17 cellular contexts compared by ENCODE assay signal in the genomic region with DNA sequence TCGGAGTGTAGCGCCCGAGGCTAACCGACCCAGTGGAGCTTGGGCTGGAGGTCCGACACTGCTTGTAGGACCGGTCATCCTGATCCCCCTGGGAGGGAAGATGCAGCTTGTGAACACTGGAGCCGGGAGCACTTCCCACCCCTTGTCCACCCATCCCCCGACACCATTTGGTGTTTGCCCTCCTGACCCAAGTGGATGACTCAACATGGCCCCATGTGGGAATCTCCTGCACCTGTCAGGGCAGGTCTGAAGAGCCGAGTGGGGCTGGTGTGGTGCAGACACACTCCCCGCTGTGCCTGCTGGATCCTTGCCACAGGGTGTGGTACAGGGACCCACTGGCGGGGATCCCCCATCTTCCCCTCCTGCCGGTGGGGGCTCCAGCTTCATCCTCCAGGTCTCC.
DNase-seq lines count a peak whose midpoint lies in the region; FAIRE-seq and TF ChIP-seq lines count a peak whose summit lies in the region.
"Had no signal": no experiment of that assay in that cellular context is flagged by ENCODE, and none has a peak within 500 bp of the region (broad histone marks: within the 10 kb centered on the region; RNA-seq: fewer than 3 reads in every experiment).

No MANE protein-coding gene starts in this region.

- no peak overlapping the region for H2BK120ac ChIP-seq in H1 (replicated peaks; ENCODE audit: low read depth, low read length)

- H2AK5ac ChIP-seq in H1 (ENCODE audit: low read depth, low read length): no peak overlapping the region

- H3K9ac ChIP-seq in H1 (replicated peaks in 1 of 4; ENCODE audit: extremely low read depth in 1 of 4, low read depth in 3 of 4, low read length in 3 of 4): no peak overlapping the region
- H3K9ac ChIP-seq in neural cell (ENCODE audit: low read length): no peak overlapping the region

- H3K4ac ChIP-seq in H1 (replicated peaks; ENCODE audit: insufficient read length, low read depth, low read length): no peak overlapping the region

- peaks cover 2% of the 10 kb centered on the region; the same call in 1 of the 2 replicates for H3K79me1 ChIP-seq in H1 (ENCODE audit: low read depth, low read length)

- H3K4me1 ChIP-seq in HEK293 (ENCODE audit: control insufficient read depth, insufficient read depth, low read length): no peaks in the 10 kb centered on the region
- H3K4me1 ChIP-seq in H1 (replicated peaks in 1 of 4; ENCODE audit: control insufficient read depth in 3 of 4, insufficient read depth in 4 of 4, low read length in 3 of 4): peaks cover 0 to 3% (median 1%) of the 10 kb centered on the region in 4 experiments; a peak in 3 of 7 replicates
- H3K4me1 ChIP-seq: BE2C had no signal

- H2BK12ac ChIP-seq in H1 (ENCODE audit: low read depth, low read length): no peak overlapping the region

- POLR2A ChIA-PET in HEK293 (lab: Yijun Ruan, JAX) (interaction anchor here (1.1 kb wide), 1 partner anchor 21 kb away, joined by 6 read pairs; no protein-coding TSS in a partner anchor), H1 (lab: Charles Lee; ENCODE audit: partially characterized antibody) (interaction anchor here (2.5 kb wide), 1 partner anchor 9 kb away, joined by 8 read pairs; no protein-coding TSS in a partner anchor)

- H3K4me3 ChIP-seq in HEK293 (ENCODE audit: low read depth, low read length) (no peak overlapping the region), H1 (ENCODE audit: extremely low read depth in 1 of 4, insufficient read depth in 2 of 4, low read depth in 3 of 4, low read length in 4 of 4) (no peak overlapping the region), neural cell (ENCODE audit: low read length) (no peak overlapping the region)
- H3K4me3 ChIP-seq: hepatocyte had no signal

- H4K20me1 ChIP-seq in H1 (replicated peaks in 1 of 2; ENCODE audit: control insufficient read depth in 1 of 2, insufficient read depth in 2 of 2, low read length in 2 of 2) (no peaks in the 10 kb centered on the region), neural cell (ENCODE audit: insufficient read depth) (no peaks in the 10 kb centered on the region)

- no peak overlapping the region for H3K23ac ChIP-seq in H1 (ENCODE audit: insufficient read length)

- no peak overlapping the region for H2BK20ac ChIP-seq in H1 (ENCODE audit: low read length)

- H3K27me3 ChIP-seq in H1 (replicated peaks in 1 of 4; ENCODE audit: control insufficient read depth in 3 of 4, extremely low read depth in 1 of 4, insufficient read depth in 3 of 4, low read length in 3 of 4): no peaks in the 10 kb centered on the region
- H3K27me3 ChIP-seq in neural cell (ENCODE audit: insufficient read depth, low read depth, low read length): no peaks in the 10 kb centered on the region
- H3K27me3 ChIP-seq: BE2C, hepatocyte had no signal

- H3K9me2 ChIP-seq in neural cell (ENCODE audit: insufficient read depth, low read length): no peaks in the 10 kb centered on the region

- H3K14ac ChIP-seq in H1 (ENCODE audit: insufficient read length): no peak overlapping the region

- no peaks in the 10 kb centered on the region for H3K36me3 ChIP-seq in HEK293 (ENCODE audit: control insufficient read depth in 2 of 2, insufficient read depth in 1 of 2, low read length in 2 of 2)
- no peaks in the 10 kb centered on the region for H3K36me3 ChIP-seq in H1 (ENCODE audit: control insufficient read depth in 2 of 4, insufficient read depth in 4 of 4, low read length in 3 of 4)
- no peaks in the 10 kb centered on the region for H3K36me3 ChIP-seq in neural cell (ENCODE audit: insufficient read depth, low read length)
- H3K36me3 ChIP-seq: BE2C had no signal

- CTCF ChIA-PET in HEK293 (lab: Yijun Ruan, JAX) (no interaction called here), H1 (lab: Charles Lee; ENCODE audit: partially characterized antibody) (interaction anchor here (1.6 to 1.8 kb wide), 3 partner anchors 13 to 42 kb away, joined by 3 to 8 read pairs (median 8); no protein-coding TSS in a partner anchor)

- H2AFZ ChIP-seq in H1 (ENCODE audit: low read length) (no peak overlapping the region), neural cell (ENCODE audit: low read depth, low read length) (no peak overlapping the region)
- H2AFZ ChIP-seq: hepatocyte had no signal

- H3K9me3 ChIP-seq in HEK293 (ENCODE audit: control insufficient read depth, insufficient read depth, low read depth, low read length) (no peaks in the 10 kb centered on the region), H1 (ENCODE audit: insufficient read depth in 2 of 2, low read depth in 1 of 2, low read length in 1 of 2) (no peaks in the 10 kb centered on the region), neural cell (ENCODE audit: low read length) (no peaks in the 10 kb centered on the region)
- H3K9me3 ChIP-seq: BE2C had no signal

- H3K4me2 ChIP-seq in H1 (ENCODE audit: insufficient read depth in 1 of 2, low read depth in 2 of 2, low read length in 2 of 2) (no peak overlapping the region; a peak in 1 of 4 replicates), neural cell (ENCODE audit: low read length) (no peak overlapping the region)
- H3K4me2 ChIP-seq: hepatocyte had no signal

- DNase-seq in DMS 273 (lab: John Stamatoyannopoulos, UW; ENCODE audit: unreplicated experiment) (peak; percentile 27), DMS 273 treated with DMSO at 0.1 percent for 48 hours (lab: John Stamatoyannopoulos, UW) (no peak), H1 (ENCODE audit: low read depth in 1 of 2, low spot score in 2 of 2) (no peak), NAMALWA (ENCODE audit: low spot score) (no peak), OCI-M1 (lab: John Stamatoyannopoulos, UW) (no peak), NCI-H1105 treated with DMSO at 0.1 percent for 48 hours (lab: John Stamatoyannopoulos, UW) (no peak)
- DNase-seq: activated CD4-positive, alpha-beta T cell treated with anti-CD3 and anti-CD28 coated beads, Interleukin-2, amount 10 ng/mL, durations not matched to agents 7 days and 5 days; activated gamma-delta T cell treated with Interleukin-2 at 50 U/mL for 16 hours; amniotic stem cell; BE2C; caudate nucleus; mesenchymal stem cell had no signal

- no peak overlapping the region for H2BK5ac ChIP-seq in H1 (ENCODE audit: low read depth, low read length)

- H3K23me2 ChIP-seq in H1 (ENCODE audit: low read depth, low read length): peaks cover 7% of the 10 kb centered on the region; the same call in 1 of the 2 replicates

- H4K5ac ChIP-seq in H1 (ENCODE audit: insufficient read length, low read depth, low read length): no peak overlapping the region

- no peak overlapping the region for H3K18ac ChIP-seq in H1 (ENCODE audit: extremely low read depth, low read length)

- H3K79me2 ChIP-seq in H1 (ENCODE audit: control insufficient read depth in 1 of 2, insufficient read depth in 2 of 2, low read length in 2 of 2) (no peaks in the 10 kb centered on the region), neural cell (replicated peaks; ENCODE audit: insufficient read depth, low read length) (no peaks in the 10 kb centered on the region)
- H3K79me2 ChIP-seq: hepatocyte had no signal

- no peak for FAIRE-seq in H1 (lab: Jason Lieb, UNC)
- FAIRE-seq: kidney had no signal

- TF ChIP-seq RAD21 in H1 (IDR thresholded peaks at IDR 0.05 in 1 of 2, conservative IDR thresholded peaks at IDR 0.05 in 1 of 2; ENCODE audit: low read depth in 2 of 2, low read length in 2 of 2) (no peak), neural cell (conservative IDR thresholded peaks at IDR 0.05) (no peak)

- no peak for TF ChIP-seq EP300 in H1 (IDR thresholded peaks at IDR 0.05; ENCODE audit: borderline replicate concordance in 1 of 2, low read depth in 2 of 2, low read length in 2 of 2)
- TF ChIP-seq EP300 in neural cell (conservative IDR thresholded peaks at IDR 0.05; ENCODE audit: poor library complexity, severe bottlenecking): no peak

- no peak overlapping the region for H4K8ac ChIP-seq in H1 (ENCODE audit: extremely low read depth, insufficient read depth, low read length)

- H3K27ac ChIP-seq in HEK293 (ENCODE audit: extremely low read depth, low read depth, low read length): no peak overlapping the region
- H3K27ac ChIP-seq in H1 (ENCODE audit: low read depth, low read length): no peak overlapping the region
- H3K27ac ChIP-seq in neural cell (ENCODE audit: low read length): peak overlapping the region; percentile 54
- H3K27ac ChIP-seq: 22Rv1, hepatocyte had no signal

- H3F3A ChIP-seq in neural cell (ENCODE audit: insufficient read depth, low read length, poor library complexity, severe bottlenecking): no peaks in the 10 kb centered on the region

- H3K56ac ChIP-seq in H1 (replicated peaks; ENCODE audit: insufficient read length, low read depth, low read length): no peak overlapping the region

- TF ChIP-seq CTCF in HEK293 (tag by site-specific recombination; IDR thresholded peaks at IDR 0.05) (no peak), H1 (IDR thresholded peaks at IDR 0.05; ENCODE audit: control extremely low read depth in 1 of 3, insufficient read depth in 1 of 3, low read depth in 1 of 3, low read length in 3 of 3) (no peak), neural cell (IDR thresholded peaks at IDR 0.05; ENCODE audit: poor library complexity, severe bottlenecking) (no peak)

- H4K91ac ChIP-seq in H1 (replicated peaks; ENCODE audit: insufficient read length, low read length): no peak overlapping the region

- TF ChIP-seq POLR2A in H1 (IDR thresholded peaks at IDR 0.05; ENCODE audit: control extremely low read depth in 1 of 2, low read depth in 2 of 2, low read length in 2 of 2): no peak

- H2BK15ac ChIP-seq in H1 (ENCODE audit: low read length): 0 out of 2 replicates have a peak overlapping the region, but pooled peaks have one; percentile 72

- 88% methylated on average over 12 of the region's 12 CpGs; no CpG with 5 or more reads in 1 of the 2 experiments for whole genome bisulfite sequencing in H1 (ENCODE audit: extremely low coverage in 1 of 2, insufficient coverage in 1 of 2, insufficient read length in 1 of 2, insufficient replicate concordance in 2 of 2, low coverage in 1 of 2, low lambda C conversion rate in 2 of 2, missing lambda C conversion rate in 1 of 2), 2 experiments

TF ChIP-seq in HEK293, 187 proteins besides CTCF, POLR2A, EP300 and RAD21:
- no peak for TF ChIP-seq SP7 (tag by site-specific recombination; IDR thresholded peaks at IDR 0.05)
- peak; percentile 35 for TF ChIP-seq ZIC2 (tag by site-specific recombination; IDR thresholded peaks at IDR 0.05)
TF ChIP-seq in HEK293: peak in this region for 1.

TF ChIP-seq in neural cell, 6 proteins besides CTCF, POLR2A, EP300 and RAD21 (continues in another document):
- no peak for TF ChIP-seq MXI1 (conservative IDR thresholded peaks at IDR 0.05; ENCODE audit: poor library complexity, severe bottlenecking)
- no peak for TF ChIP-seq SMC3 (conservative IDR thresholded peaks at IDR 0.05; ENCODE audit: poor library complexity)
- no peak for TF ChIP-seq TAF1 (IDR thresholded peaks at IDR 0.05; ENCODE audit: low read depth)
- no peak for TF ChIP-seq POLR2AphosphoS5 (IDR thresholded peaks at IDR 0.05)
- TF ChIP-seq EZH2 (IDR thresholded peaks at IDR 0.05; ENCODE audit: borderline replicate concordance, insufficient read depth, low read length, poor library complexity, severe bottlenecking): no peak
